ENCODE assay signal across 17 cellular contexts in the genomic region with DNA sequence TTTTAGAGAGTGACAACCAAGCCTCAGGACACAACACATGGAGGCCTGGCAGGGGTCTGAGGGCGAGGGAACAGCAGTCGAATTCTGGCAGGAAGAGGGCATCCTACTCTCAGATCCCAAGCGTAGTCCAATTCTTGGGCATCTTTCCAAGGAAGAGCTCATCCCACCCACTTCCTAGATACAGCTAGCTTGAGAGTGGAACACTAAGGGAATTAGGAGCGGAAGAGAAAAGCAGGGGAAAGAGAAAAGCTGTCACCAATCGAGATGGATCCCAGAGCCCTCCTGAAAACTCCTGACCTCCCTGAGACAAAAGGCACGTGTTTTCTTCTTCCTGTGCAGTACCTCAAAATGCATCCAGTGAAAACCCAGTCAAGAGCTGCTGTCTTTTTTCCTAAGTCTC.
DNase-seq lines count a peak whose midpoint lies in the region; ATAC-seq and TF ChIP-seq lines count a peak whose summit lies in the region.
"Had no signal": no experiment of that assay in that cellular context is flagged by ENCODE, and none has a peak within 500 bp of the region (broad histone marks: within the 10 kb centered on the region; RNA-seq: fewer than 3 reads in every experiment).

No MANE protein-coding gene starts in this region.

- peaks cover 4% of the 10 kb centered on the region for H3K36me3 Mint-ChIP-seq in natural killer cell treated with Interleukin-12 subunit alpha and Interleukin-12 subunit beta and Interleukin-15 and Interleukin-18, amount 100 ng/mL, for 72 hours

- peak overlapping the region; percentile 75 to 96 (median 85); a peak in 20 of 22 replicates for H3K4me2 ChIP-seq in BLaER1 treated with 17β-estradiol and CSF1 and Interleukin-3, amounts not matched to agents 10 nM and 100 nM
- H3K4me2 ChIP-seq: KMS-11 had no signal

- H3K9me3 Mint-ChIP-seq in natural killer cell treated with Interleukin-12 subunit alpha and Interleukin-12 subunit beta and Interleukin-15 and Interleukin-18, amount 100 ng/mL, for 72 hours: peaks cover 4% of the 10 kb centered on the region
- H3K9me3 Mint-ChIP-seq: effector memory CD8-positive, alpha-beta T cell had no signal

- peak overlapping the region; percentile 78 for H3K4me3 Mint-ChIP-seq in natural killer cell treated with Interleukin-12 subunit alpha and Interleukin-12 subunit beta and Interleukin-15 and Interleukin-18, amount 100 ng/mL, for 72 hours
- H3K4me3 Mint-ChIP-seq: activated naive CD4-positive, alpha-beta T cell treated with anti-CD3 and anti-CD28 coated beads for 36 hours had no signal

- no peak overlapping the region; a peak in 1 of 22 replicates for H3K27ac ChIP-seq in BLaER1 treated with 17β-estradiol and CSF1 and Interleukin-3, amounts not matched to agents 10 nM and 100 nM
- H3K27ac ChIP-seq in A673 (ENCODE audit: low read depth, low read length, poor library complexity, severe bottlenecking): no peak overlapping the region
- H3K27ac ChIP-seq: KMS-11, SJCRH30 had no signal

- intact Hi-C loops in A673 (cut with micrococcal nuclease; ENCODE audit: unreplicated experiment): loop anchor here (5.0 kb wide), 1 partner anchor 67 kb away; the partner anchor contains the start of gene GFOD1

- peak; percentile 22 for DNase-seq in SK-N-DZ (ENCODE audit: low spot score)
- DNase-seq in fibroblast of villous mesenchyme (ENCODE audit: low read depth): peak; percentile 48
- DNase-seq in natural killer cell treated with Interleukin-12 subunit alpha and Interleukin-12 subunit beta and Interleukin-15 and Interleukin-18, amount 100 ng/mL, for 72 hours (ENCODE audit: low spot score): no peak
- no peak for DNase-seq in A673 (ENCODE audit: low spot score)
- DNase-seq in activated T-cell treated with anti-CD3 and anti-CD28 coated beads, Interleukin-2, amount 50 U/mL, for 48 hours: no peak
- DNase-seq: activated CD4-positive, alpha-beta T cell treated with anti-CD3 and anti-CD28 coated beads for 4 hours; activated naive CD4-positive, alpha-beta T cell treated with anti-CD3 and anti-CD28 coated beads for 36 hours; effector memory CD8-positive, alpha-beta T cell; NCI-H1436 treated with DMSO at 0.1 percent for 48 hours; NCI-H345; SJCRH30; small intestine; T1000 had no signal

- POLR2A ChIA-PET in A673 (lab: Charles Lee; ENCODE audit: low non-redundant PET): no interaction called here

- no TSS peak for BruUV-seq in A673 (replicated peaks; lab: Mats Ljungman, UMichigan)

- H3K4me1 ChIP-seq in BLaER1 treated with 17β-estradiol and CSF1 and Interleukin-3, amounts not matched to agents 10 nM and 100 nM: peaks cover 20 to 52% (median 42%) of the 10 kb centered on the region in 10 experiments
- H3K4me1 ChIP-seq in A673 (ENCODE audit: insufficient read depth, low read length, poor library complexity, severe bottlenecking): peaks cover 41% of the 10 kb centered on the region
- H3K4me1 ChIP-seq: SJCRH30 had no signal

- H3K9ac ChIP-seq in BLaER1 treated with 17β-estradiol and CSF1 and Interleukin-3, amounts not matched to agents 10 nM and 100 nM: peak overlapping the region in 1 of 11 experiments; percentile 29; a peak in 1 of 22 replicates
- H3K9ac ChIP-seq: KMS-11 had no signal

- peaks cover 0 to 15% (median 5%) of the 10 kb centered on the region in 11 experiments; a peak in 3 of 22 replicates for H3K36me3 ChIP-seq in BLaER1 treated with 17β-estradiol and CSF1 and Interleukin-3, amounts not matched to agents 10 nM and 100 nM
- H3K36me3 ChIP-seq in A673 (ENCODE audit: insufficient read depth, low read length, poor library complexity, severe bottlenecking): no peaks in the 10 kb centered on the region
- H3K36me3 ChIP-seq: SJCRH30 had no signal

- peak overlapping the region; percentile 55 to 72 for H3K27ac Mint-ChIP-seq in natural killer cell treated with Interleukin-12 subunit alpha and Interleukin-12 subunit beta and Interleukin-15 and Interleukin-18, amount 100 ng/mL, for 72 hours
- H3K27ac Mint-ChIP-seq: activated naive CD4-positive, alpha-beta T cell treated with anti-CD3 and anti-CD28 coated beads for 36 hours; effector memory CD8-positive, alpha-beta T cell had no signal

- no peaks in the 10 kb centered on the region for H3K27me3 Mint-ChIP-seq in natural killer cell treated with Interleukin-12 subunit alpha and Interleukin-12 subunit beta and Interleukin-15 and Interleukin-18, amount 100 ng/mL, for 72 hours
- H3K27me3 Mint-ChIP-seq: effector memory CD8-positive, alpha-beta T cell had no signal

- H3K9me3 ChIP-seq in BLaER1 treated with 17β-estradiol and CSF1 and Interleukin-3, amounts not matched to agents 10 nM and 100 nM (replicated peaks in 1 of 11): peaks cover 0 to 22% (median 9%) of the 10 kb centered on the region in 11 experiments; a peak in 14 of 22 replicates
- H3K9me3 ChIP-seq in A673 (ENCODE audit: low read depth, low read length, poor library complexity, severe bottlenecking): no peaks in the 10 kb centered on the region
- H3K9me3 ChIP-seq: SJCRH30 had no signal

- H4K20me1 ChIP-seq in BLaER1 treated with 17β-estradiol and CSF1 and Interleukin-3, amounts not matched to agents 10 nM and 100 nM: peaks cover 0 to 50% (median 8%) of the 10 kb centered on the region in 11 experiments; a peak in 8 of 22 replicates

- H3K27me3 ChIP-seq in BLaER1 treated with 17β-estradiol and CSF1 and Interleukin-3, amounts not matched to agents 10 nM and 100 nM: peaks cover 0 to 13% (median 0%) of the 10 kb centered on the region in 11 experiments; a peak in 2 of 22 replicates
- H3K27me3 ChIP-seq in A673 (replicated peaks; ENCODE audit: insufficient read depth, low read depth, low read length, poor library complexity): no peaks in the 10 kb centered on the region
- H3K27me3 ChIP-seq: SJCRH30 had no signal

- peak overlapping the region in 1 of 10 experiments; percentile 26; a peak in 1 of 20 replicates for H3K4me3 ChIP-seq in BLaER1 treated with 17β-estradiol and CSF1 and Interleukin-3, amounts not matched to agents 10 nM and 100 nM
- H3K4me3 ChIP-seq in fibroblast of villous mesenchyme (ENCODE audit: low read depth, low read length) (no peak overlapping the region), A673 (ENCODE audit: low read depth, low read length, poor library complexity, severe bottlenecking) (no peak overlapping the region)
- H3K4me3 ChIP-seq: SJCRH30 had no signal

- CTCF ChIA-PET in A673 (lab: Charles Lee): no interaction called here

- H3K4me1 Mint-ChIP-seq in natural killer cell treated with Interleukin-12 subunit alpha and Interleukin-12 subunit beta and Interleukin-15 and Interleukin-18, amount 100 ng/mL, for 72 hours (ENCODE audit: low read depth in 2 of 2): peaks cover 61 to 62% of the 10 kb centered on the region in 2 donors

- no peak for ATAC-seq in natural killer cell treated with Interleukin-12 subunit alpha and Interleukin-12 subunit beta and Interleukin-15 and Interleukin-18, amount 100 ng/mL, for 72 hours
- no peak for ATAC-seq in HG03039 (IDR thresholded peaks at IDR 0.05; ENCODE audit: unreplicated experiment)
- no peak for ATAC-seq in GM18867 (IDR thresholded peaks at IDR 0.05; ENCODE audit: unreplicated experiment)
- ATAC-seq: effector memory CD8-positive, alpha-beta T cell had no signal

- TF ChIP-seq CTCF in fibroblast of villous mesenchyme (IDR thresholded peaks at IDR 0.05; ENCODE audit: insufficient read depth, low read depth, low read length): no peak
- TF ChIP-seq CTCF in A673 (conservative IDR thresholded peaks at IDR 0.05; ENCODE audit: low read depth, low read length): no peak

Comparison
In these comparisons a context has a peak if more than half of its experiments do, and no peak if none do; other contexts are left out.
1. DNase-seq: peak in SK-N-DZ (single experiment) and fibroblast of villous mesenchyme (single experiment); none in natural killer cell treated with Interleukin-12 subunit alpha and Interleukin-12 subunit beta and Interleukin-15 and Interleukin-18, amount 100 ng/mL, for 72 hours (single experiment), A673 (single experiment) and activated T-cell treated with anti-CD3 and anti-CD28 coated beads, Interleukin-2, amount 50 U/mL, for 48 hours (0 of 2).